Comparison of ENCODE assay signal across 9 cellular contexts in the genomic region with DNA sequence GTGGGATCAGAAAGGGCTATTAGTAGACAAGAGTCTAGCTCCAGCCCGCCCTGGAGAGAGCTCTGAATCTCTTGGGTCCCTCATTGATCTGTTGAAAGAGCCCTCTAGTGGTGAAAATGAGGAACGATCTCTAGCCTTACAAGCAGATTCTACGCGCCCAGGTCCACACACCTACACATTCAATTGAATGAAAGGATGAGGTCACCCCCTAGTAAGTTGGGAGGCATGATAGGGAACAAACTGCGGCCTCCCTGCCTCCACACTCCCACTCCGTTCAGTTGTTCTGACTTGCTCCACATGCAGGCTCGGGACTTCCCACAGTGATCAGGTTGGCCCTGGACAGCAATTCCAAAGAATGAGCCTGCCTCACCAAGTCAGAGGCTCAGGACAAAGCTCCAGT. TPM values are rescaled to one million over a fixed set of nuclear protein-coding genes. Genes with fewer than 3 reads are reported as not detected.
DNase-seq lines count a peak whose midpoint lies in the region; ATAC-seq and TF ChIP-seq lines count a peak whose summit lies in the region.
"Had no signal": no experiment of that assay in that cellular context is flagged by ENCODE, and none has a peak within 500 bp of the region (broad histone marks: within the 10 kb centered on the region; RNA-seq: fewer than 3 reads in every experiment).

No MANE protein-coding gene starts in this region.

- CTCF ChIA-PET in BJ (lab: Yijun Ruan, JAX) = interaction anchor here (0.8 to 2.0 kb wide), 7 partner anchors 8 to 366 kb away, joined by 3 to 8 read pairs (median 4); no protein-coding TSS in a partner anchor

- no peak overlapping the region for H3K4me2 ChIP-seq in neural progenitor cell

- no peaks in the 10 kb centered on the region for H3K9me3 Mint-ChIP-seq in neural progenitor cell

- H3K36me3 ChIP-seq in BJ (ENCODE audit: control insufficient read depth, insufficient read depth, low read length) = no peaks in the 10 kb centered on the region
- no peaks in the 10 kb centered on the region for H3K36me3 ChIP-seq in esophagus squamous epithelium
- H3K36me3 ChIP-seq in neural progenitor cell = no peaks in the 10 kb centered on the region

- H3K4me3 ChIP-seq in BJ (ENCODE audit: low read depth, low read length) = no peak overlapping the region
- H3K4me3 ChIP-seq in esophagus squamous epithelium = no peak overlapping the region
- H3K4me3 ChIP-seq in neural progenitor cell = no peak overlapping the region

- intact Hi-C loops in esophagus squamous epithelium (cut with DNase I) = loop anchor here (5.0 kb wide), 1 partner anchor 206 kb away; no protein-coding TSS in a partner anchor

- ATAC-seq in GM18498 (IDR thresholded peaks at IDR 0.05; ENCODE audit: unreplicated experiment) (no peak), GM21360 (IDR thresholded peaks at IDR 0.05; ENCODE audit: unreplicated experiment) (no peak)

- TF ChIP-seq POLR2A in esophagus squamous epithelium (IDR thresholded peaks at IDR 0.05) = no peak

- H3K27ac Mint-ChIP-seq in neural progenitor cell = no peak overlapping the region

- no peaks in the 10 kb centered on the region for H3K36me3 Mint-ChIP-seq in neural progenitor cell

- no peak overlapping the region for H3K27ac ChIP-seq in esophagus squamous epithelium
- H3K27ac ChIP-seq in neural progenitor cell = no peak overlapping the region

- POLR2A ChIA-PET in BJ (lab: Charles Lee) = no interaction called here

- no peak overlapping the region for H3K4me3 Mint-ChIP-seq in neural progenitor cell

- 7 to 9% methylated on average over 7 of the region's 7 CpGs for WGBS in esophagus squamous epithelium, 2 donors

- H4K20me1 ChIP-seq in neural progenitor cell (ENCODE audit: low read depth) = peaks cover 33% of the 10 kb centered on the region

- H3K27me3 ChIP-seq in BJ (ENCODE audit: control insufficient read depth, insufficient read depth, low read length) (no peaks in the 10 kb centered on the region), esophagus squamous epithelium (peaks cover 0 to 52% (median 1%) of the 10 kb centered on the region in 4 donors), neural progenitor cell (peaks cover 55% of the 10 kb centered on the region)

- peaks cover 39% of the 10 kb centered on the region for H3K27me3 Mint-ChIP-seq in neural progenitor cell (ENCODE audit: insufficient read depth, low read depth)

- no peaks in the 10 kb centered on the region for H3F3A ChIP-seq in neural progenitor cell (ENCODE audit: low read depth)

- no peak overlapping the region for H3K9ac ChIP-seq in neural progenitor cell

- TF ChIP-seq CTCF in BJ (IDR thresholded peaks at IDR 0.05; ENCODE audit: insufficient read depth, low read depth, low read length) (peak; percentile 52), esophagus squamous epithelium (IDR thresholded peaks at IDR 0.05) (peak; percentile 39 to 60 (median 51)), neural progenitor cell (IDR thresholded peaks at IDR 0.05) (peak; percentile 79)

- no peak overlapping the region for H2AFZ ChIP-seq in neural progenitor cell (replicated peaks)

- DNase-seq in BJ (ENCODE audit: low read depth) (no peak), GM19240 (ENCODE audit: insufficient read length, low spot score) (peak; percentile 69), NCI-H2227 treated with DMSO at 0.1 percent for 48 hours (lab: John Stamatoyannopoulos, UW) (peak; percentile 50), esophagus squamous epithelium (lab: John Stamatoyannopoulos, UW) (no peak), neural progenitor cell (ENCODE audit: low spot score) (peak; percentile 83)
- DNase-seq in activated CD8-positive, alpha-beta memory T cell treated with anti-CD3 and anti-CD28 coated beads for 48 hours (ENCODE audit: low read depth in 2 of 3, low spot score in 2 of 3) = peak in 2 of 3 experiments; percentile 2 to 3

- H3K9me3 ChIP-seq in esophagus squamous epithelium = no peaks in the 10 kb centered on the region
- H3K9me3 ChIP-seq in neural progenitor cell (ENCODE audit: low read depth) = no peaks in the 10 kb centered on the region

- no peaks in the 10 kb centered on the region for H3K4me1 ChIP-seq in esophagus squamous epithelium
- H3K4me1 ChIP-seq in neural progenitor cell = peaks cover 11% of the 10 kb centered on the region

- H3K4me1 Mint-ChIP-seq in neural progenitor cell = peaks cover 6% of the 10 kb centered on the region

- H3K79me2 ChIP-seq in neural progenitor cell (ENCODE audit: low read depth) = no peaks in the 10 kb centered on the region

RNA-seq across cellular contexts. Expression of gene CACNG3, which starts 2.9 kb away (rescaled TPM):
- polyA plus RNA-seq in BJ (2011; rRNA removed) = not detected in 2 replicates
- not detected in 2 replicates for polyA minus RNA-seq in BJ (2011; rRNA and poly(A)+ RNA removed)
- total RNA-seq in esophagus squamous epithelium (not detected), neural progenitor cell (ENCODE audit: low replicate concordance) (not detected in 2 replicates)
- total RNA-seq: right cardiac atrium had no signal
- polyA plus RNA-seq: right cardiac atrium had no signal

Comparison
In these comparisons a context has a peak if more than half of its experiments do, and no peak if none do; other contexts are left out.
1. DNase-seq: peak in GM19240 (single experiment), NCI-H2227 treated with DMSO at 0.1 percent for 48 hours (single experiment), activated CD8-positive, alpha-beta memory T cell treated with anti-CD3 and anti-CD28 coated beads for 48 hours (2 of 3) and neural progenitor cell (single experiment); none in BJ (single experiment) and esophagus squamous epithelium (single experiment).
2. Peak in every context shown above with its lines, with median percentiles within 50 percentile points of each other: CTCF ChIP-seq.